Comparison of ENCODE assay signal across 12 cellular contexts in the genomic region with DNA sequence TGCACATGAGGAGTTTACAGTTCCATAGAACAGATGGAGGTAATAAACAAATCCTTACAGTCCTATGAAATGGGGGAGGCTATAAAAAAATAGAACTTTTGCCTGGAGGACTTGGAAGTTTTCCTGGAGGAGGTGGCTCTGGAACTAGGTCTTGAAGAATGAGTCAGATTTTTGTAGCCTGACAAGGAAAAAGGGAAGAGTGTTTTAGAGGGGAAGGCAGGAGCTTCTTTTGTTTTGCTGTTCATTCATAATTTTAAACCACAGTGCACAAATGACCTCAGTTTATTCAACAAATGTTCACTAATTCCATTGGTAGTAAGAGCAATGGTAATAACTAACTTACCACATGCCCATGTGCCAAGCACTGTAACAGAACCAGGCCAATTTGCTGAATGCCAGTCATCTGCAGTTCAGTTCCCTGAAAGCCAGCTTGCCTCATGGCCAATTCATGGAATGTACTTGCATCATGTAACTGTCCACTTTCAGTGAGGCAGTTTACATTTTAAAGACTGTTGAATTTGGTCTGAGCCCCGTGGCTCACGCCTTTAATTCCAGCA. TPM values are rescaled to one million over a fixed set of nuclear protein-coding genes. Genes with fewer than 3 reads are reported as not detected.
DNase-seq lines count a peak whose midpoint lies in the region; ATAC-seq and TF ChIP-seq lines count a peak whose summit lies in the region.
"Had no signal": no experiment of that assay in that cellular context is flagged by ENCODE, and none has a peak within 500 bp of the region (broad histone marks: within the 10 kb centered on the region; RNA-seq: fewer than 3 reads in every experiment).

No MANE protein-coding gene starts in this region.

- H3K27me3 Mint-ChIP-seq in activated T-cell treated with anti-CD3 and anti-CD28 coated beads, Interleukin-2, amount 50 U/mL, for 4 hours (ENCODE audit: low read depth): peaks cover 7% of the 10 kb centered on the region
- H3K27me3 Mint-ChIP-seq: activated T-helper 17 cell treated with anti-CD3 and anti-CD28 coated beads, Interleukin-2, amount 50 U/mL, for 72 hours had no signal

- H3K9me3 Mint-ChIP-seq in activated T-cell treated with anti-CD3 and anti-CD28 coated beads, Interleukin-2, amount 50 U/mL, for 4 hours: no peaks in the 10 kb centered on the region
- H3K9me3 Mint-ChIP-seq: activated T-helper 17 cell treated with anti-CD3 and anti-CD28 coated beads, Interleukin-2, amount 50 U/mL, for 72 hours had no signal

- H3K27me3 ChIP-seq in SJSA1 (replicated peaks) (no peaks in the 10 kb centered on the region), fibroblast of lung (ENCODE audit: control insufficient read depth, insufficient read depth, low read length) (no peaks in the 10 kb centered on the region)

- TF ChIP-seq CTCF in fibroblast of lung (conservative IDR thresholded peaks at IDR 0.05 in 1 of 2, IDR thresholded peaks at IDR 0.05 in 1 of 2; ENCODE audit: low read depth in 1 of 2, low read length in 2 of 2) (no peak), omental fat pad (IDR thresholded peaks at IDR 0.05) (no peak)

- H3K27ac ChIP-seq in SJSA1: peak overlapping the region; percentile 12
- peak overlapping the region; percentile 51 for H3K27ac ChIP-seq in fibroblast of lung (ENCODE audit: insufficient read depth, low read length)

- H3K4me3 Mint-ChIP-seq in activated T-cell treated with anti-CD3 and anti-CD28 coated beads, Interleukin-2, amount 50 U/mL, for 4 hours: no peak overlapping the region
- H3K4me3 Mint-ChIP-seq: activated T-helper 17 cell treated with anti-CD3 and anti-CD28 coated beads, Interleukin-2, amount 50 U/mL, for 72 hours; T-helper 17 cell had no signal

- no peaks in the 10 kb centered on the region for H3K36me3 Mint-ChIP-seq in activated T-cell treated with anti-CD3 and anti-CD28 coated beads, Interleukin-2, amount 50 U/mL, for 4 hours (ENCODE audit: insufficient read depth)

- H3K4me3 ChIP-seq in SJSA1 (no peak overlapping the region), fibroblast of lung (replicated peaks in 1 of 4; ENCODE audit: control extremely low read depth in 1 of 4, insufficient read depth in 1 of 4, low read depth in 3 of 4, low read length in 4 of 4) (no peak overlapping the region)

- ATAC-seq in omental fat pad (ENCODE audit: low FRiP score): peak; percentile 55
- no peak for ATAC-seq in activated T-cell treated with anti-CD3 and anti-CD28 coated beads, Interleukin-2, amount 50 U/mL, for 4 hours
- ATAC-seq: activated T-helper 17 cell treated with anti-CD3 and anti-CD28 coated beads, Interleukin-2, amount 50 U/mL, for 72 hours; T-helper 17 cell had no signal

- H4K20me1 ChIP-seq in fibroblast of lung (ENCODE audit: control insufficient read depth, extremely low read depth, insufficient read depth, low read length): no peaks in the 10 kb centered on the region

- H3K9ac ChIP-seq in fibroblast of lung (ENCODE audit: insufficient read depth, low read length): no peak overlapping the region

- no peaks in the 10 kb centered on the region for H3K9me3 ChIP-seq in SJSA1 (replicated peaks)
- H3K9me3 ChIP-seq in fibroblast of lung (ENCODE audit: control insufficient read depth, insufficient read depth, low read depth, low read length): no peaks in the 10 kb centered on the region

- H3K36me3 ChIP-seq in SJSA1: no peaks in the 10 kb centered on the region
- H3K36me3 ChIP-seq in fibroblast of lung (ENCODE audit: control insufficient read depth, insufficient read depth, low read length): no peaks in the 10 kb centered on the region

- peak; percentile 67 for DNase-seq in COLO829 (ENCODE audit: low spot score)
- peak; percentile 50 to 73 for DNase-seq in SJSA1 (ENCODE audit: low read depth in 1 of 2, low spot score in 2 of 2)
- DNase-seq in fibroblast of lung (ENCODE audit: low read depth in 2 of 2): peak; percentile 87 to 92
- no peak for DNase-seq in omental fat pad (ENCODE audit: low spot score)
- no peak for DNase-seq in activated gamma-delta T cell (lab: John Stamatoyannopoulos, UW)
- no peak for DNase-seq in activated T-cell treated with anti-CD3 and anti-CD28 coated beads, Interleukin-2, amount 50 U/mL, for 4 hours
- DNase-seq in NCI-H1417 (lab: John Stamatoyannopoulos, UW): no peak
- no peak for DNase-seq in hypothalamus (lab: John Stamatoyannopoulos, UW)
- DNase-seq: NCI-H2107; stimulated activated CD8-positive, alpha-beta memory T cell treated with anti-CD3 and anti-CD28 coated beads, Interleukin-4, amount 100 ng/mL, for 48 hours; T-helper 17 cell had no signal

- H3K4me2 ChIP-seq in fibroblast of lung (ENCODE audit: extremely low read depth, insufficient read depth, low read length): peak overlapping the region; percentile 63

- H2AFZ ChIP-seq in fibroblast of lung (ENCODE audit: low read length): peak overlapping the region; percentile 45

- H3K4me1 Mint-ChIP-seq in activated T-cell treated with anti-CD3 and anti-CD28 coated beads, Interleukin-2, amount 50 U/mL, for 4 hours (ENCODE audit: low read depth): no peaks in the 10 kb centered on the region
- H3K4me1 Mint-ChIP-seq: activated T-helper 17 cell treated with anti-CD3 and anti-CD28 coated beads, Interleukin-2, amount 50 U/mL, for 72 hours had no signal

- no peaks in the 10 kb centered on the region for H3K79me2 ChIP-seq in fibroblast of lung (ENCODE audit: control insufficient read depth, insufficient read depth, low read length)

- H3K4me1 ChIP-seq in SJSA1 (replicated peaks) (peaks cover 18% of the 10 kb centered on the region), fibroblast of lung (ENCODE audit: control insufficient read depth, extremely low read depth, insufficient read depth, low read length) (peaks cover 7% of the 10 kb centered on the region)

RNA-seq across cellular contexts. Expression of gene DIO1, which starts 2.8 kb away (rescaled TPM):
- total RNA-seq in SJSA1 (2014; rRNA removed; shearing (Covaris generic)): not detected in 2 replicates
- total RNA-seq in fibroblast of lung: not detected in 2 replicates
- polyA plus RNA-seq in fibroblast of lung: not detected in 2 replicates
- polyA plus RNA-seq in fibroblast of lung (2012): not detected in 2 replicates
- polyA minus RNA-seq in fibroblast of lung (ENCODE audit: low replicate concordance): not detected in 2 replicates
- total RNA-seq in omental fat pad: not detected
- not detected for total RNA-seq in activated T-cell treated with anti-CD3 and anti-CD28 coated beads, Interleukin-2, amount 50 U/mL, for 4 hours
- total RNA-seq: activated T-helper 17 cell treated with anti-CD3 and anti-CD28 coated beads, Interleukin-2, amount 50 U/mL, for 72 hours; T-helper 17 cell had no signal

RNA-seq across cellular contexts. Expression of gene YIPF1, which starts 7.2 kb away (rescaled TPM):
- total RNA-seq in SJSA1 (2014; rRNA removed; shearing (Covaris generic)): 21.7 and 28.4 TPM in 2 replicates
- total RNA-seq in fibroblast of lung (31.3 and 39.8 TPM in 2 replicates), omental fat pad (10 to 100 TPM; 14.8 to 29.4 (median 21.0) TPM)
- polyA plus RNA-seq in fibroblast of lung: 31.4 and 34.7 TPM in 2 replicates
- 24.3 and 24.7 TPM in 2 replicates for polyA plus RNA-seq in fibroblast of lung (2012)
- polyA minus RNA-seq in fibroblast of lung (ENCODE audit: low replicate concordance): 23.9 and 25.1 TPM in 2 replicates
- 10 to 100 TPM; 12.5 to 15.4 (median 14.7) TPM for total RNA-seq in activated T-cell treated with anti-CD3 and anti-CD28 coated beads, Interleukin-2, amount 50 U/mL, for 4 hours

RNA-seq across cellular contexts. Expression of gene IFT25, which starts 48.7 kb away (rescaled TPM):
- total RNA-seq in SJSA1 (2014; rRNA removed; shearing (Covaris generic)): 61.5 and 81.6 TPM in 2 replicates
- 18.7 and 27.6 TPM in 2 replicates for total RNA-seq in fibroblast of lung
- 37.6 and 40.4 TPM in 2 replicates for polyA plus RNA-seq in fibroblast of lung
- 40.6 and 43.2 TPM in 2 replicates for polyA plus RNA-seq in fibroblast of lung (2012)
- not detected in 2 replicates for polyA minus RNA-seq in fibroblast of lung (ENCODE audit: low replicate concordance)
- 10 to 100 TPM; 11.6 to 24.6 (median 15.5) TPM for total RNA-seq in omental fat pad
- 10 to 100 TPM; 26.0 to 31.5 (median 28.1) TPM for total RNA-seq in activated T-cell treated with anti-CD3 and anti-CD28 coated beads, Interleukin-2, amount 50 U/mL, for 4 hours

RNA-seq across cellular contexts. Expression of gene LRRC42, which starts 49.4 kb away (rescaled TPM):
- 39.9 and 46.7 TPM in 2 replicates for total RNA-seq in SJSA1 (2014; rRNA removed; shearing (Covaris generic))
- 29.8 and 34.0 TPM in 2 replicates for total RNA-seq in fibroblast of lung
- polyA plus RNA-seq in fibroblast of lung: 40.5 and 50.2 TPM in 2 replicates
- 44.1 and 44.2 TPM in 2 replicates for polyA plus RNA-seq in fibroblast of lung (2012)
- 21.4 and 44.4 TPM in 2 replicates for polyA minus RNA-seq in fibroblast of lung (ENCODE audit: low replicate concordance)
- 10 to 100 TPM; 12.6 to 22.8 (median 16.7) TPM for total RNA-seq in omental fat pad
- 10 to 100 TPM; 22.6 to 23.1 (median 22.8) TPM for total RNA-seq in activated T-cell treated with anti-CD3 and anti-CD28 coated beads, Interleukin-2, amount 50 U/mL, for 4 hours

RNA-seq across cellular contexts. Expression of gene NDC1, which starts 58.7 kb away (rescaled TPM):
- 60.5 and 65.0 TPM in 2 replicates for total RNA-seq in SJSA1 (2014; rRNA removed; shearing (Covaris generic))
- total RNA-seq in fibroblast of lung: 9.0 and 11.6 TPM in 2 replicates
- 14.3 and 27.1 TPM in 2 replicates for polyA plus RNA-seq in fibroblast of lung
- 6.0 and 14.1 TPM in 2 replicates for polyA plus RNA-seq in fibroblast of lung (2012)
- polyA minus RNA-seq in fibroblast of lung (ENCODE audit: low replicate concordance): 7.1 and 25.0 TPM in 2 replicates
- 10 to 100 TPM in 3 of 4 donors, 1 to 10 TPM in 1; 9.2 to 16.3 (median 11.8) TPM for total RNA-seq in omental fat pad
- 10 to 100 TPM; 34.2 to 39.8 (median 37.6) TPM for total RNA-seq in activated T-cell treated with anti-CD3 and anti-CD28 coated beads, Interleukin-2, amount 50 U/mL, for 4 hours

Comparison
In these comparisons a context has a peak if more than half of its experiments do, and no peak if none do; other contexts are left out.
1. DNase-seq: peak in COLO829 (single experiment), SJSA1 (2 of 2) and fibroblast of lung (2 of 2); none in omental fat pad (single experiment), activated gamma-delta T cell (single experiment), activated T-cell treated with anti-CD3 and anti-CD28 coated beads, Interleukin-2, amount 50 U/mL, for 4 hours (single experiment), NCI-H1417 (0 of 3) and hypothalamus (0 of 51).